Comparison of ENCODE assay signal across 1 cellular context in genomic region chr15:41416162-41416741, GRCh38.
TF ChIP-seq lines count a peak whose summit lies in the region.

No MANE protein-coding gene starts in this region.

TF ChIP-seq in GM12878, 131 proteins besides CTCF, POLR2A, EP300 and RAD21 (continued from another document):
- no peak for TF ChIP-seq PBX3 (IDR thresholded peaks at IDR 0.05; ENCODE audit: insufficient replicate concordance, low read depth, low read length)
- TF ChIP-seq SMAD1 (IDR thresholded peaks at IDR 0.05; ENCODE audit: low read depth, partially characterized antibody): no peak
- TF ChIP-seq RELA (IDR thresholded peaks at IDR 0.05; ENCODE audit: borderline replicate concordance, partially characterized antibody): no peak
- TF ChIP-seq EGR1 (IDR thresholded peaks at IDR 0.05; ENCODE audit: borderline replicate concordance in 1 of 2, low read depth in 2 of 2, low read length in 2 of 2): no peak
- TF ChIP-seq NKRF (conservative IDR thresholded peaks at IDR 0.05): peak; percentile 63; the same call in 1 of the 2 replicates
- TF ChIP-seq JUND (IDR thresholded peaks at IDR 0.05; ENCODE audit: low read depth, low read length): no peak
- TF ChIP-seq NRF1 (conservative IDR thresholded peaks at IDR 0.05; ENCODE audit: low read depth, low read length): no peak
- no peak for TF ChIP-seq YY1 (IDR thresholded peaks at IDR 0.05; ENCODE audit: low read depth, low read length)
- no peak for TF ChIP-seq ZNF24 (IDR thresholded peaks at IDR 0.05)
- TF ChIP-seq BHLHE40 (IDR thresholded peaks at IDR 0.05; ENCODE audit: borderline replicate concordance in 1 of 2, low read depth in 2 of 2, low read length in 1 of 2): no peak
- peak; percentile 9; the same call in 1 of the 2 replicates for TF ChIP-seq RUNX3 (IDR thresholded peaks at IDR 0.05; ENCODE audit: low read length)
- no peak for TF ChIP-seq DPF2 (IDR thresholded peaks at IDR 0.05)
- TF ChIP-seq, protein P1, sequence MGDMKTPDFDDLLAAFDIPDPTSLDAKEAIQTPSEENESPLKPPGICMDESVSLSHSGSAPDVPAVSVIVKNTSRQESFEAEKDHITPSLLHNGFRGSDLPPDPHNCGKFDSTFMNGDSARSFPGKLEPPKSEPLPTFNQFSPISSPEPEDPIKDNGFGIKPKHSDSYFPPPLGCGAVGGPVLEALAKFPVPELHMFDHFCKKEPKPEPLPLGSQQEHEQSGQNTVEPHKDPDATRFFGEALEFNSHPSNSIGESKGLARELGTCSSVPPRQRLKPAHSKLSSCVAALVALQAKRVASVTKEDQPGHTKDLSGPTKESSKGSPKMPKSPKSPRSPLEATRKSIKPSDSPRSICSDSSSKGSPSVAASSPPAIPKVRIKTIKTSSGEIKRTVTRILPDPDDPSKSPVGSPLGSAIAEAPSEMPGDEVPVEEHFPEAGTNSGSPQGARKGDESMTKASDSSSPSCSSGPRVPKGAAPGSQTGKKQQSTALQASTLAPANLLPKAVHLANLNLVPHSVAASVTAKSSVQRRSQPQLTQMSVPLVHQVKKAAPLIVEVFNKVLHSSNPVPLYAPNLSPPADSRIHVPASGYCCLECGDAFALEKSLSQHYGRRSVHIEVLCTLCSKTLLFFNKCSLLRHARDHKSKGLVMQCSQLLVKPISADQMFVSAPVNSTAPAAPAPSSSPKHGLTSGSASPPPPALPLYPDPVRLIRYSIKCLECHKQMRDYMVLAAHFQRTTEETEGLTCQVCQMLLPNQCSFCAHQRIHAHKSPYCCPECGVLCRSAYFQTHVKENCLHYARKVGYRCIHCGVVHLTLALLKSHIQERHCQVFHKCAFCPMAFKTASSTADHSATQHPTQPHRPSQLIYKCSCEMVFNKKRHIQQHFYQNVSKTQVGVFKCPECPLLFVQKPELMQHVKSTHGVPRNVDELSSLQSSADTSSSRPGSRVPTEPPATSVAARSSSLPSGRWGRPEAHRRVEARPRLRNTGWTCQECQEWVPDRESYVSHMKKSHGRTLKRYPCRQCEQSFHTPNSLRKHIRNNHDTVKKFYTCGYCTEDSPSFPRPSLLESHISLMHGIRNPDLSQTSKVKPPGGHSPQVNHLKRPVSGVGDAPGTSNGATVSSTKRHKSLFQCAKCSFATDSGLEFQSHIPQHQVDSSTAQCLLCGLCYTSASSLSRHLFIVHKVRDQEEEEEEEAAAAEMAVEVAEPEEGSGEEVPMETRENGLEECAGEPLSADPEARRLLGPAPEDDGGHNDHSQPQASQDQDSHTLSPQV (IDR thresholded peaks at IDR 0.05): no peak
- TF ChIP-seq ZNF274 (IDR thresholded peaks at IDR 0.05; ENCODE audit: insufficient read depth, insufficient read length): no peak
- no peak for TF ChIP-seq TCF3 (IDR thresholded peaks at IDR 0.05; ENCODE audit: borderline replicate concordance, insufficient read depth, low read depth, low read length)
- no peak for TF ChIP-seq RBBP5 (conservative IDR thresholded peaks at IDR 0.05)
- no peak for TF ChIP-seq HDAC6 (IDR thresholded peaks at IDR 0.05; ENCODE audit: unreplicated experiment)
- no peak for TF ChIP-seq RAD51 (IDR thresholded peaks at IDR 0.05)
- no peak for TF ChIP-seq CBX5 (IDR thresholded peaks at IDR 0.05; ENCODE audit: low read depth)
- no peak for TF ChIP-seq SRF (IDR thresholded peaks at IDR 0.05; ENCODE audit: low read depth in 2 of 2, low read length in 2 of 2)
- TF ChIP-seq ZBTB33 (IDR thresholded peaks at IDR 0.05): no peak
- TF ChIP-seq ASH2L (IDR thresholded peaks at IDR 0.05; ENCODE audit: borderline replicate concordance, low read depth): no peak
- TF ChIP-seq CBX3 (IDR thresholded peaks at IDR 0.05; ENCODE audit: borderline replicate concordance, low read depth): no peak
- no peak for TF ChIP-seq SUPT20H (IDR thresholded peaks at IDR 0.05; ENCODE audit: borderline replicate concordance, control insufficient read depth, low read depth, low read length)
- TF ChIP-seq TARDBP (IDR thresholded peaks at IDR 0.05; ENCODE audit: borderline replicate concordance): no peak
- no peak for TF ChIP-seq SPI1 (IDR thresholded peaks at IDR 0.05; ENCODE audit: borderline replicate concordance, insufficient read depth, low read depth, low read length)
- TF ChIP-seq ZNF622 (IDR thresholded peaks at IDR 0.05): no peak
- TF ChIP-seq ESRRA (IDR thresholded peaks at IDR 0.05; ENCODE audit: low read length): no peak
- TF ChIP-seq TBL1XR1 (IDR thresholded peaks at IDR 0.05; ENCODE audit: low read depth, low read length): no peak
